22 cellular contexts compared by ENCODE assay signal in genomic region chr3:134617608-134618472, GRCh38. TPM values are rescaled to one million over a fixed set of nuclear protein-coding genes. Genes with fewer than 3 reads are reported as not detected.
DNase-seq lines count a peak whose midpoint lies in the region; ATAC-seq and TF ChIP-seq lines count a peak whose summit lies in the region.
"Had no signal": no experiment of that assay in that cellular context is flagged by ENCODE, and none has a peak within 500 bp of the region (broad histone marks: within the 10 kb centered on the region; RNA-seq: fewer than 3 reads in every experiment).

No MANE protein-coding gene starts in this region.

- peak overlapping the region; percentile 82 for H3K27ac Mint-ChIP-seq in glutamatergic neuron (ENCODE audit: unreplicated experiment)
- no peak overlapping the region for H3K27ac Mint-ChIP-seq in stimulated activated effector memory CD8-positive, alpha-beta T cell treated with anti-CD3 and anti-CD28 coated beads, Interleukin-12 subunit alpha, Interleukin-12 subunit beta, amount 100 ng/mL, for 72 hours
- H3K27ac Mint-ChIP-seq: CD4-positive, alpha-beta T cell; HFFc6 had no signal

- peak; percentile 19 for ATAC-seq in stimulated activated effector memory CD8-positive, alpha-beta T cell treated with anti-CD3 and anti-CD28 coated beads, Interleukin-12 subunit alpha, Interleukin-12 subunit beta, amount 100 ng/mL, for 72 hours
- no peak for ATAC-seq in HG03342 (IDR thresholded peaks at IDR 0.05; ENCODE audit: unreplicated experiment)
- no peak for ATAC-seq in GM21619 (IDR thresholded peaks at IDR 0.05; ENCODE audit: unreplicated experiment)
- no peak for ATAC-seq in HG03520 (IDR thresholded peaks at IDR 0.05; ENCODE audit: unreplicated experiment)

- DNase-seq in DMS 273 (lab: John Stamatoyannopoulos, UW; ENCODE audit: unreplicated experiment), result peak; percentile 80
- peak; percentile 76 for DNase-seq in NB4 (ENCODE audit: low read depth)
- no peak for DNase-seq in glutamatergic neuron
- DNase-seq in stimulated activated effector memory CD8-positive, alpha-beta T cell treated with anti-CD3 and anti-CD28 coated beads, Interleukin-12 subunit alpha, Interleukin-12 subunit beta, amount 100 ng/mL, for 72 hours (ENCODE audit: low spot score in 2 of 2), result no peak
- DNase-seq: AML-193; Calu3; CD4-positive, alpha-beta T cell; DMS79 treated with DMSO at 0.1 percent for 48 hours; GDM1; GOT3; HFFc6; Karpas-422; MM.1S; NCI-H1105 treated with DMSO at 0.1 percent for 48 hours; NCI-H187; NCI-H2171 treated with DMSO at 0.1 percent for 48 hours; NCI-H82; SHP77 had no signal

- H3K9me3 Mint-ChIP-seq in glutamatergic neuron (ENCODE audit: unreplicated experiment), result peaks cover 6% of the 10 kb centered on the region
- no peaks in the 10 kb centered on the region for H3K9me3 Mint-ChIP-seq in stimulated activated effector memory CD8-positive, alpha-beta T cell treated with anti-CD3 and anti-CD28 coated beads, Interleukin-12 subunit alpha, Interleukin-12 subunit beta, amount 100 ng/mL, for 72 hours
- H3K9me3 Mint-ChIP-seq: CD4-positive, alpha-beta T cell; HFFc6 had no signal

- H3K27me3 Mint-ChIP-seq in glutamatergic neuron (ENCODE audit: unreplicated experiment), result peaks cover 3% of the 10 kb centered on the region
- H3K27me3 Mint-ChIP-seq: CD4-positive, alpha-beta T cell had no signal

- peaks cover 9% of the 10 kb centered on the region for H3K4me1 Mint-ChIP-seq in glutamatergic neuron (ENCODE audit: low read depth, unreplicated experiment)
- H3K4me1 Mint-ChIP-seq in stimulated activated effector memory CD8-positive, alpha-beta T cell treated with anti-CD3 and anti-CD28 coated beads, Interleukin-12 subunit alpha, Interleukin-12 subunit beta, amount 100 ng/mL, for 72 hours, result no peaks in the 10 kb centered on the region

- H3K4me3 ChIP-seq in NB4 (ENCODE audit: low read depth, low read length), result no peak overlapping the region

- no peak overlapping the region for H3K4me3 Mint-ChIP-seq in glutamatergic neuron (ENCODE audit: unreplicated experiment)
- no peak overlapping the region for H3K4me3 Mint-ChIP-seq in stimulated activated effector memory CD8-positive, alpha-beta T cell treated with anti-CD3 and anti-CD28 coated beads, Interleukin-12 subunit alpha, Interleukin-12 subunit beta, amount 100 ng/mL, for 72 hours
- H3K4me3 Mint-ChIP-seq: CD4-positive, alpha-beta T cell; HFFc6 had no signal

- TF ChIP-seq CTCF in NB4 (IDR thresholded peaks at IDR 0.05; ENCODE audit: low read depth, low read length), result no peak
- no peak for TF ChIP-seq CTCF in glutamatergic neuron (IDR thresholded peaks at IDR 0.05; ENCODE audit: partially characterized antibody, unreplicated experiment)

- TF ChIP-seq POLR2A in NB4 (IDR thresholded peaks at IDR 0.05; ENCODE audit: extremely low read depth, insufficient read length), result no peak

- no peaks in the 10 kb centered on the region for H3K36me3 Mint-ChIP-seq in glutamatergic neuron (ENCODE audit: unreplicated experiment)
- no peaks in the 10 kb centered on the region for H3K36me3 Mint-ChIP-seq in stimulated activated effector memory CD8-positive, alpha-beta T cell treated with anti-CD3 and anti-CD28 coated beads, Interleukin-12 subunit alpha, Interleukin-12 subunit beta, amount 100 ng/mL, for 72 hours

RNA-seq across cellular contexts. Expression of gene KY, which starts 33.0 kb away (rescaled TPM):
- total RNA-seq in glutamatergic neuron (ENCODE audit: unreplicated experiment), result not detected
- total RNA-seq: Calu3; CD4-positive, alpha-beta T cell; NCI-H460 had no signal

Comparison
In these comparisons a context has a peak if more than half of its experiments do, and no peak if none do; other contexts are left out.
1. DNase-seq: peak in DMS 273 (single experiment) and NB4 (single experiment); none in glutamatergic neuron (single experiment) and stimulated activated effector memory CD8-positive, alpha-beta T cell treated with anti-CD3 and anti-CD28 coated beads, Interleukin-12 subunit alpha, Interleukin-12 subunit beta, amount 100 ng/mL, for 72 hours (0 of 2).